Comparison of ENCODE assay signal across 1 cellular context in genomic region chr6:130893277-130893676, GRCh38.
TF ChIP-seq lines count a peak whose summit lies in the region.

No MANE protein-coding gene starts in this region.

TF ChIP-seq in IMR-90, 13 proteins besides CTCF, POLR2A, EP300 and RAD21 (continued from another document):
- TF ChIP-seq BHLHE40 (IDR thresholded peaks at IDR 0.05; ENCODE audit: low read depth, low read length) (no peak), ELK1 (IDR thresholded peaks at IDR 0.05; ENCODE audit: borderline replicate concordance, low read depth, low read length) (no peak), SMC3 (IDR thresholded peaks at IDR 0.05; ENCODE audit: low read depth, low read length) (no peak), MXI1 (IDR thresholded peaks at IDR 0.05; ENCODE audit: borderline replicate concordance, low read depth, low read length) (no peak), RCOR1 (IDR thresholded peaks at IDR 0.05; ENCODE audit: insufficient replicate concordance, low read length) (no peak), MAFK (IDR thresholded peaks at IDR 0.05; ENCODE audit: low read depth, low read length) (no peak), NFE2L2 (IDR thresholded peaks at IDR 0.05; ENCODE audit: low read depth, low read length) (no peak), CEBPB (IDR thresholded peaks at IDR 0.05; ENCODE audit: low read depth, low read length) (no peak), FOS (IDR thresholded peaks at IDR 0.05; ENCODE audit: low read depth, low read length) (no peak), RFX5 (IDR thresholded peaks at IDR 0.05; ENCODE audit: low read depth, low read length) (no peak), MAZ (IDR thresholded peaks at IDR 0.05; ENCODE audit: borderline replicate concordance, low read depth, low read length) (no peak), CHD1 (IDR thresholded peaks at IDR 0.05; ENCODE audit: low read depth, low read length) (no peak)
TF ChIP-seq in IMR-90: peak in this region for 0.
